24 cellular contexts compared by ENCODE assay signal in genomic region chr2:210094787-210095186, GRCh38.
"Had no signal": no experiment of that assay in that cellular context is flagged by ENCODE, and none has a peak within 500 bp of the region (broad histone marks: within the 10 kb centered on the region; RNA-seq: fewer than 3 reads in every experiment).

No MANE protein-coding gene starts in this region.

- H3K9me3 Mint-ChIP-seq: immature natural killer cell, naive B cell had no signal

- H3K4me3 Mint-ChIP-seq: immature natural killer cell, mesothelial cell of epicardium, naive B cell had no signal

- H3K4me3 ChIP-seq: coronary artery, dorsolateral prefrontal cortex, esophagus muscularis mucosa, gastroesophageal sphincter, heart left ventricle, hepatocyte, lower lobe of right lung, mucosa of descending colon had no signal

- FAIRE-seq: endothelial cell of umbilical vein had no signal

- H3K36me3 ChIP-seq: lower lobe of right lung had no signal

- H3K9me3 ChIP-seq: esophagus muscularis mucosa, gastroesophageal sphincter, heart left ventricle, lower lobe of right lung, mucosa of descending colon had no signal

- H3K27me3 Mint-ChIP-seq: naive B cell had no signal

- H3K27ac ChIP-seq: coronary artery, dorsolateral prefrontal cortex, esophagus muscularis mucosa, foreskin keratinocyte, gastroesophageal sphincter, heart left ventricle, hepatocyte, lower lobe of right lung had no signal

- DNase-seq: dermis blood vessel endothelial cell; dorsolateral prefrontal cortex; effector CD4-positive, alpha-beta T cell; effector memory CD4-positive, alpha-beta T cell; foreskin keratinocyte; heart left ventricle; hypothalamus; immature natural killer cell; islet precursor cell; kidney; kidney glomerular epithelial cell; left colon; left ventricle myocardium superior; lower lobe of right lung; mesenchymal stem cell; mucosa of descending colon; naive B cell had no signal

- H3K27ac Mint-ChIP-seq: immature natural killer cell, mesothelial cell of epicardium had no signal

- H3K4me1 Mint-ChIP-seq: mesothelial cell of epicardium, naive B cell had no signal

- H3K27me3 ChIP-seq: dorsolateral prefrontal cortex, esophagus muscularis mucosa, foreskin keratinocyte, gastroesophageal sphincter, heart left ventricle, hepatocyte had no signal

- H3K4me1 ChIP-seq: esophagus muscularis mucosa, foreskin keratinocyte, gastroesophageal sphincter, heart left ventricle, lower lobe of right lung had no signal

- H3K79me2 ChIP-seq: hepatocyte had no signal

- H3K4me2 ChIP-seq: hepatocyte had no signal

- H2AFZ ChIP-seq: hepatocyte had no signal

- ATAC-seq: foreskin keratinocyte, gastroesophageal sphincter, heart left ventricle, left colon, left lobe of liver, left ventricle myocardium superior, lower lobe of right lung, mucosa of descending colon had no signal
